17 cellular contexts compared by ENCODE assay signal in genomic region chr1:7199077-7199779, GRCh38.
DNase-seq lines count a peak whose midpoint lies in the region; ATAC-seq lines count a peak whose summit lies in the region.
"Had no signal": no experiment of that assay in that cellular context is flagged by ENCODE, and none has a peak within 500 bp of the region (broad histone marks: within the 10 kb centered on the region; RNA-seq: fewer than 3 reads in every experiment).

No MANE protein-coding gene starts in this region.

- in situ Hi-C loops in ACHN (cut with HindIII; ENCODE audit: low pct_ligation_motif_present, low pct_unique_long_range_greater_than_20kb, low sequenced_read_pairs): no loop called here

- DNase-seq in activated CD4-positive, alpha-beta T cell treated with anti-CD3 and anti-CD28 coated beads, Interleukin-2, amount 10 ng/mL, durations not matched to agents 24 days and 14 days: peak; percentile 43
- no peak for DNase-seq in activated CD4-positive, alpha-beta T cell treated with anti-CD3 and anti-CD28 coated beads for 4 hours
- peak; percentile 95 for DNase-seq in NCI-H345 treated with DMSO at 0.1 percent for 48 hours (lab: John Stamatoyannopoulos, UW; ENCODE audit: unreplicated experiment)
- no peak for DNase-seq in ACHN
- no peak for DNase-seq in kidney tubule cell (ENCODE audit: low spot score)
- no peak for DNase-seq in right cardiac atrium
- no peak for DNase-seq in activated CD8-positive, alpha-beta memory T cell treated with anti-CD3 and anti-CD28 coated beads, Interleukin-2, amount 50 U/mL, for 48 hours
- DNase-seq: glutamatergic neuron, MG63, NCI-H187, NCI-H446 treated with DMSO at 0.1 percent for 48 hours had no signal

- no peaks in the 10 kb centered on the region for H3K36me3 ChIP-seq in iPS-15b (ENCODE audit: control insufficient read depth, insufficient read depth, low read length)
- H3K36me3 ChIP-seq: MG63, neutrophil had no signal

- H3K4me3 ChIP-seq in iPS-15b (ENCODE audit: low read depth, low read length) (peak overlapping the region; percentile 18), right cardiac atrium (ENCODE audit: low read length) (no peak overlapping the region)
- H3K4me3 ChIP-seq: A549, MG63 had no signal

- H3K27me3 Mint-ChIP-seq in activated CD4-positive, alpha-beta T cell treated with anti-CD3 and anti-CD28 coated beads, Interleukin-2, amount 10 ng/mL, durations not matched to agents 24 days and 14 days: peaks cover 2% of the 10 kb centered on the region
- H3K27me3 Mint-ChIP-seq: activated naive CD8-positive, alpha-beta T cell had no signal

- no peak overlapping the region for H3K27ac Mint-ChIP-seq in activated CD4-positive, alpha-beta T cell treated with anti-CD3 and anti-CD28 coated beads, Interleukin-2, amount 10 ng/mL, durations not matched to agents 24 days and 14 days
- H3K27ac Mint-ChIP-seq: activated naive CD8-positive, alpha-beta T cell; activated T-helper 1 cell treated with anti-CD3 and anti-CD28 coated beads, Interleukin-12 subunit alpha, Interleukin-12 subunit beta, Interleukin-2, Interleukin-4 antibody, amounts not matched to agents 30 ng/mL and 10 ng/mL and 1 ng/mL, durations not matched to agents 14 hours and 24 hours and 36 hours had no signal

- H3K27me3 ChIP-seq in iPS-15b (ENCODE audit: control insufficient read depth, insufficient read depth, low read length) (no peaks in the 10 kb centered on the region), right cardiac atrium (ENCODE audit: control insufficient read depth, insufficient read depth) (no peaks in the 10 kb centered on the region)
- H3K27me3 ChIP-seq: MG63, neutrophil had no signal

- peaks cover 6% of the 10 kb centered on the region for H3K4me1 ChIP-seq in iPS-15b (ENCODE audit: control insufficient read depth, insufficient read depth, low read length)
- no peaks in the 10 kb centered on the region for H3K4me1 ChIP-seq in right cardiac atrium (ENCODE audit: control insufficient read depth, insufficient read depth, low read length)
- H3K4me1 ChIP-seq: A549 had no signal

- no peak overlapping the region for H3K9ac ChIP-seq in iPS-15b (ENCODE audit: low read depth, low read length)

- H3K4me1 Mint-ChIP-seq in activated CD4-positive, alpha-beta T cell treated with anti-CD3 and anti-CD28 coated beads, Interleukin-2, amount 10 ng/mL, durations not matched to agents 24 days and 14 days: no peaks in the 10 kb centered on the region

- no peaks in the 10 kb centered on the region for H3K36me3 Mint-ChIP-seq in activated CD4-positive, alpha-beta T cell treated with anti-CD3 and anti-CD28 coated beads, Interleukin-2, amount 10 ng/mL, durations not matched to agents 24 days and 14 days (ENCODE audit: low read depth)
- H3K36me3 Mint-ChIP-seq: activated naive CD8-positive, alpha-beta T cell had no signal

- H3K9me3 ChIP-seq in iPS-15b (ENCODE audit: control insufficient read depth, insufficient read depth, low read length) (no peaks in the 10 kb centered on the region), right cardiac atrium (ENCODE audit: control insufficient read depth, low read length) (no peaks in the 10 kb centered on the region)
- H3K9me3 ChIP-seq: A549, neutrophil had no signal

- no peak overlapping the region for H3K27ac ChIP-seq in right cardiac atrium (ENCODE audit: low read length)
- H3K27ac ChIP-seq: A549, HL-60, neutrophil had no signal

- intact Hi-C loops in activated CD4-positive, alpha-beta T cell treated with anti-CD3 and anti-CD28 coated beads, Interleukin-2, amount 10 ng/mL, durations not matched to agents 24 days and 14 days (cut with micrococcal nuclease): no loop called here
- intact Hi-C loops in right cardiac atrium (cut with DNase I): no loop called here

- no peak for ATAC-seq in right cardiac atrium
- ATAC-seq: A549 had no signal

- 59% methylated on average over 27 of the region's 27 CpGs for WGBS in right cardiac atrium

- no peaks in the 10 kb centered on the region for H3K9me3 Mint-ChIP-seq in activated CD4-positive, alpha-beta T cell treated with anti-CD3 and anti-CD28 coated beads, Interleukin-2, amount 10 ng/mL, durations not matched to agents 24 days and 14 days
- H3K9me3 Mint-ChIP-seq: activated T-helper 1 cell treated with anti-CD3 and anti-CD28 coated beads, Interleukin-12 subunit alpha, Interleukin-12 subunit beta, Interleukin-2, Interleukin-4 antibody, amounts not matched to agents 30 ng/mL and 10 ng/mL and 1 ng/mL, durations not matched to agents 14 hours and 24 hours and 36 hours had no signal

- no peak overlapping the region for H3K4me3 Mint-ChIP-seq in activated CD4-positive, alpha-beta T cell treated with anti-CD3 and anti-CD28 coated beads, Interleukin-2, amount 10 ng/mL, durations not matched to agents 24 days and 14 days
- H3K4me3 Mint-ChIP-seq: activated naive CD8-positive, alpha-beta T cell; activated T-helper 1 cell treated with anti-CD3 and anti-CD28 coated beads, Interleukin-12 subunit alpha, Interleukin-12 subunit beta, Interleukin-2, Interleukin-4 antibody, amounts not matched to agents 30 ng/mL and 10 ng/mL and 1 ng/mL, durations not matched to agents 14 hours and 24 hours and 36 hours had no signal

Comparison
In these comparisons a context has a peak if more than half of its experiments do, and no peak if none do; other contexts are left out.
1. DNase-seq: peak in activated CD4-positive, alpha-beta T cell treated with anti-CD3 and anti-CD28 coated beads, Interleukin-2, amount 10 ng/mL, durations not matched to agents 24 days and 14 days (single experiment) and NCI-H345 treated with DMSO at 0.1 percent for 48 hours (single experiment); none in activated CD4-positive, alpha-beta T cell treated with anti-CD3 and anti-CD28 coated beads for 4 hours (0 of 2), ACHN (single experiment), kidney tubule cell (single experiment), right cardiac atrium (0 of 3) and activated CD8-positive, alpha-beta memory T cell treated with anti-CD3 and anti-CD28 coated beads, Interleukin-2, amount 50 U/mL, for 48 hours (single experiment).